10 cellular contexts compared by ENCODE assay signal in the genomic region with DNA sequence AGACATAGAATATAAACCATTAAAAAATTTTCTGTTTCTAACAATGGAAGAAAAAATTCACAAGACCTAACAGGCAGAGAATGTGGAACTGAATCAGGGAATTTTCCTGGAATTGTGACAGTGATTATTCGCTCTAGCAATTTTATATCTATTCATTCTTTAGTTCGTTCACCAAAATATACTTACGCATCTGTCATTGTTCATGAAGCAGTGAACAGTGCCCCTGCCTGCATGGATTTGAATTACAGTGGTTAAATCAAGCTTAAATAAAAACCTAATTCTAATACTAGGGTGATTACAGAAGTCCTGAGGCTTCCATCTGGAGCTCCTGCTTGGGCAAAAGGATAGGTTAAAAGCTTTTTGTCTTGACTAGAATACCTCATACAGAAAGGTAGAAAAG. TPM values are rescaled to one million over a fixed set of nuclear protein-coding genes. Genes with fewer than 3 reads are reported as not detected.
DNase-seq lines count a peak whose midpoint lies in the region; ATAC-seq and TF ChIP-seq lines count a peak whose summit lies in the region.
"Had no signal": no experiment of that assay in that cellular context is flagged by ENCODE, and none has a peak within 500 bp of the region (broad histone marks: within the 10 kb centered on the region; RNA-seq: fewer than 3 reads in every experiment).

No MANE protein-coding gene starts in this region.

- CTCF ChIA-PET in activated CD4-positive, alpha-beta memory T cell treated with anti-CD3 and anti-CD28 coated beads for 36 hours (lab: Charles Lee): no interaction called here

- intact Hi-C loops in transverse colon (cut with DNase I; ENCODE audit: low total_unique reads): no loop called here
- intact Hi-C loops in activated CD4-positive, alpha-beta memory T cell treated with anti-CD3 and anti-CD28 coated beads for 36 hours (cut with micrococcal nuclease): no loop called here

- no peaks in the 10 kb centered on the region for H3K27me3 ChIP-seq in foreskin keratinocyte
- no peaks in the 10 kb centered on the region for H3K27me3 ChIP-seq in transverse colon
- H3K27me3 ChIP-seq in HAP-1 (ENCODE audit: low read depth): no peaks in the 10 kb centered on the region; the same call in 1 of the 2 replicates

- H3K36me3 Mint-ChIP-seq in activated CD4-positive, alpha-beta memory T cell treated with anti-CD3 and anti-CD28 coated beads for 36 hours: no peaks in the 10 kb centered on the region
- H3K36me3 Mint-ChIP-seq: IgD-negative memory B cell had no signal

- no peaks in the 10 kb centered on the region for H3K4me1 Mint-ChIP-seq in activated CD4-positive, alpha-beta memory T cell treated with anti-CD3 and anti-CD28 coated beads for 36 hours (ENCODE audit: low read depth)

- TF ChIP-seq EP300 in transverse colon (IDR thresholded peaks at IDR 0.05; ENCODE audit: low read depth): no peak

- H3K27me3 Mint-ChIP-seq in activated CD4-positive, alpha-beta memory T cell treated with anti-CD3 and anti-CD28 coated beads for 36 hours: no peaks in the 10 kb centered on the region
- H3K27me3 Mint-ChIP-seq: IgD-negative memory B cell had no signal

- ATAC-seq in SK-N-SH treated with all-trans-retinoic acid at 6 μM for 48 hours (peak; percentile 67), foreskin keratinocyte (peak; percentile 51)

- in situ Hi-C loops in transverse colon (cut with MboI; ENCODE audit: low pct_ligation_motif_present in 1 of 4, low pct_unique_long_range_greater_than_20kb in 1 of 4, low sequenced_read_pairs in 3 of 4) (no loop called here), HAP-1 (cut with MboI; ENCODE audit: low sequenced_read_pairs) (no loop called here)

- H3K27ac Mint-ChIP-seq in activated CD4-positive, alpha-beta memory T cell treated with anti-CD3 and anti-CD28 coated beads for 36 hours: no peak overlapping the region
- H3K27ac Mint-ChIP-seq: IgD-negative memory B cell had no signal

- DNase-seq in SIG-M5 treated with dmso at 0.1 percent for 504 hours (lab: John Stamatoyannopoulos, UW; ENCODE audit: unreplicated experiment): peak; percentile 20
- no peak for DNase-seq in SIG-M5 (lab: John Stamatoyannopoulos, UW)
- peak in 1 of 2 donors; percentile 17 for DNase-seq in foreskin keratinocyte
- DNase-seq in transverse colon: no peak
- DNase-seq in activated T-cell treated with anti-CD3 and anti-CD28 coated beads, Interleukin-2, amount 50 U/mL, for 48 hours: no peak
- no peak for DNase-seq in HAP-1 (ENCODE audit: low spot score in 2 of 2)
- DNase-seq in activated CD4-positive, alpha-beta memory T cell treated with anti-CD3 and anti-CD28 coated beads for 36 hours: no peak
- DNase-seq: activated CD4-positive, alpha-beta T cell treated with anti-CD3 and anti-CD28 coated beads, Interleukin-2, amount 50 U/mL, for 48 hours had no signal

- 56 to 71% methylated on average over 3 of the region's 3 CpGs for WGBS in transverse colon (ENCODE audit: low coverage in 1 of 2), 2 donors

- H3K27ac ChIP-seq in foreskin keratinocyte (no peak overlapping the region), transverse colon (no peak overlapping the region)

- no peaks in the 10 kb centered on the region for H3K36me3 ChIP-seq in transverse colon
- H3K36me3 ChIP-seq in HAP-1 (replicated peaks): no peaks in the 10 kb centered on the region

- H3K4me1 ChIP-seq in foreskin keratinocyte (peaks cover 22% of the 10 kb centered on the region), transverse colon (peaks cover 0 to 17% (median 7%) of the 10 kb centered on the region in 4 donors), HAP-1 (no peaks in the 10 kb centered on the region)

- H3K9me3 ChIP-seq in transverse colon (no peaks in the 10 kb centered on the region), HAP-1 (no peaks in the 10 kb centered on the region)

- no peak for TF ChIP-seq POLR2A in transverse colon (IDR thresholded peaks at IDR 0.05)

- peak; percentile 70 for TF ChIP-seq CTCF in foreskin keratinocyte (conservative IDR thresholded peaks at IDR 0.05)
- peak in 3 of 5 experiments; percentile 11 to 20 (median 20) for TF ChIP-seq CTCF in transverse colon (IDR thresholded peaks at IDR 0.05)

- H3K9me3 Mint-ChIP-seq in activated CD4-positive, alpha-beta memory T cell treated with anti-CD3 and anti-CD28 coated beads for 36 hours: no peaks in the 10 kb centered on the region
- H3K9me3 Mint-ChIP-seq: IgD-negative memory B cell had no signal

- H3K4me3 ChIP-seq in transverse colon: no peak overlapping the region
- H3K4me3 ChIP-seq in HAP-1: no peak overlapping the region

- H3K4me3 Mint-ChIP-seq in activated CD4-positive, alpha-beta memory T cell treated with anti-CD3 and anti-CD28 coated beads for 36 hours: no peak overlapping the region
- H3K4me3 Mint-ChIP-seq: IgD-negative memory B cell had no signal

- POLR2A ChIA-PET in activated CD4-positive, alpha-beta memory T cell treated with anti-CD3 and anti-CD28 coated beads for 36 hours (lab: Charles Lee): no interaction called here

TF ChIP-seq in SK-N-SH treated with all-trans-retinoic acid at 6 μM for 48 hours, 23 proteins besides CTCF, POLR2A, EP300 and RAD21:
- TF ChIP-seq ZFP3 (CRISPR knock-in tag; IDR thresholded peaks at IDR 0.05): no peak
- TF ChIP-seq ZNF565 (CRISPR knock-in tag; conservative IDR thresholded peaks at IDR 0.05; ENCODE audit: low read depth): no peak
- no peak for TF ChIP-seq BACH2 (CRISPR knock-in tag; IDR thresholded peaks at IDR 0.05; ENCODE audit: borderline replicate concordance)
- no peak for TF ChIP-seq TOX (CRISPR knock-in tag; IDR thresholded peaks at IDR 0.05; ENCODE audit: borderline replicate concordance)
- TF ChIP-seq OSR1 (CRISPR knock-in tag; IDR thresholded peaks at IDR 0.05): no peak
- no peak for TF ChIP-seq ISL1 (CRISPR knock-in tag; IDR thresholded peaks at IDR 0.05)
- TF ChIP-seq, protein P1, sequence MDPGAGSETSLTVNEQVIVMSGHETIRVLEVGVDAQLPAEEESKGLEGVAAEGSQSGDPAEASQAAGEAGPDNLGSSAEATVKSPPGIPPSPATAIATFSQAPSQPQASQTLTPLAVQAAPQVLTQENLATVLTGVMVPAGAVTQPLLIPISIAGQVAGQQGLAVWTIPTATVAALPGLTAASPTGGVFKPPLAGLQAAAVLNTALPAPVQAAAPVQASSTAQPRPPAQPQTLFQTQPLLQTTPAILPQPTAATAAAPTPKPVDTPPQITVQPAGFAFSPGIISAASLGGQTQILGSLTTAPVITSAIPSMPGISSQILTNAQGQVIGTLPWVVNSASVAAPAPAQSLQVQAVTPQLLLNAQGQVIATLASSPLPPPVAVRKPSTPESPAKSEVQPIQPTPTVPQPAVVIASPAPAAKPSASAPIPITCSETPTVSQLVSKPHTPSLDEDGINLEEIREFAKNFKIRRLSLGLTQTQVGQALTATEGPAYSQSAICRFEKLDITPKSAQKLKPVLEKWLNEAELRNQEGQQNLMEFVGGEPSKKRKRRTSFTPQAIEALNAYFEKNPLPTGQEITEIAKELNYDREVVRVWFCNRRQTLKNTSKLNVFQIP (CRISPR knock-in tag; IDR thresholded peaks at IDR 0.05; ENCODE audit: borderline replicate concordance, low read depth): no peak

RNA-seq across cellular contexts. Expression of a gene that starts 48.6 kb away (rescaled TPM):
- total RNA-seq in foreskin keratinocyte (not detected in 2 replicates), transverse colon (10 to 100 TPM; 14.7 to 42.6 (median 26.3) TPM)
- not detected in 2 replicates for polyA plus RNA-seq in foreskin keratinocyte
- total RNA-seq in activated CD4-positive, alpha-beta memory T cell treated with anti-CD3 and anti-CD28 coated beads for 36 hours: not detected
- polyA plus RNA-seq: IgD-negative memory B cell had no signal

Comparison
In these comparisons a context has a peak if more than half of its experiments do, and no peak if none do; other contexts are left out.
1. RNA of a gene that starts 48.6 kb away (total RNA-seq): 14.7 to 42.6 TPM in transverse colon; not detected in foreskin keratinocyte and not detected in activated CD4-positive, alpha-beta memory T cell treated with anti-CD3 and anti-CD28 coated beads for 36 hours; every median in the first group is over 10 times any median in the second.